24 cellular contexts compared by ENCODE assay signal in the genomic region with DNA sequence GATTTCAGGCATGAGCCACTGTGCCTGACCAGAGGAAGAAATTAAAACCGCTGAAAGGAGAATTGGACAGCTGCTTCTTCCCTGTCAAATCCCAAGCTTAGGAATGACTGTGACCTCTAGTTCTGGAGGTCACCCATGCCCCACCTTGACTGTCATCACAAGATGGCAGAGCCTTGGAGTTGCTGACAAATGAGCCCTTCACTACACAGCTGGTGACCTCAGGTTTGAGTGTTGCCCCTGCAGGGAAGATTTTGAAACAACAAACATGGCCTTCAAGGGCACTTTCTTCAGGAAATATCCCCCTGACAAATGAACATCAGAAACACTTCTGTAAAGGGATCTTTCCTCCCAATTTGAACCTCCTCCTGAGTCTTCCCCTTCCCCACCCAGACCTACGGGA.
"Had no signal": no experiment of that assay in that cellular context is flagged by ENCODE, and none has a peak within 500 bp of the region (broad histone marks: within the 10 kb centered on the region; RNA-seq: fewer than 3 reads in every experiment).

No MANE protein-coding gene starts in this region.

- H3K27me3 Mint-ChIP-seq: activated B cell treated with CpG ODN at 0.5 μM for 24 hours; activated CD4-positive, alpha-beta T cell treated with anti-CD3 and anti-CD28 coated beads for 36 hours; brain; progenitor cell of endocrine pancreas had no signal

- H3K27ac Mint-ChIP-seq: activated B cell treated with CpG ODN at 0.5 μM for 24 hours; activated CD4-positive, alpha-beta T cell treated with anti-CD3 and anti-CD28 coated beads for 36 hours; activated naive CD4-positive, alpha-beta T cell treated with anti-CD3 and anti-CD28 coated beads, Interleukin-2, amount 10 ng/mL, durations not matched to agents 7 days and 5 days; progenitor cell of endocrine pancreas had no signal

- H3K27me3 ChIP-seq: gastroesophageal sphincter, testis had no signal

- H3K36me3 Mint-ChIP-seq: activated naive CD4-positive, alpha-beta T cell treated with anti-CD3 and anti-CD28 coated beads, Interleukin-2, amount 10 ng/mL, durations not matched to agents 7 days and 5 days; brain had no signal

- H3K9me3 Mint-ChIP-seq: activated B cell treated with CpG ODN at 0.5 μM for 24 hours; activated naive CD4-positive, alpha-beta T cell treated with anti-CD3 and anti-CD28 coated beads, Interleukin-2, amount 10 ng/mL, durations not matched to agents 7 days and 5 days; nephron had no signal

- H3K36me3 ChIP-seq: gastroesophageal sphincter had no signal

- H3K4me3 ChIP-seq: gastroesophageal sphincter, testis had no signal

- H3K4me3 Mint-ChIP-seq: activated B cell treated with CpG ODN at 0.5 μM for 24 hours; activated CD4-positive, alpha-beta T cell treated with anti-CD3 and anti-CD28 coated beads for 36 hours; activated naive CD4-positive, alpha-beta T cell treated with anti-CD3 and anti-CD28 coated beads, Interleukin-2, amount 10 ng/mL, durations not matched to agents 7 days and 5 days; brain; nephron had no signal

- H3K4me1 Mint-ChIP-seq: activated B cell treated with CpG ODN at 0.5 μM for 24 hours; activated CD4-positive, alpha-beta T cell treated with anti-CD3 and anti-CD28 coated beads for 36 hours; activated naive CD4-positive, alpha-beta T cell treated with anti-CD3 and anti-CD28 coated beads, Interleukin-2, amount 10 ng/mL, durations not matched to agents 7 days and 5 days had no signal

- ATAC-seq: activated CD4-positive, alpha-beta T cell treated with anti-CD3 and anti-CD28 coated beads for 36 hours; gastroesophageal sphincter; left ventricle myocardium superior had no signal

- H3K27ac ChIP-seq: epithelial cell of prostate, gastroesophageal sphincter, testis had no signal

- H3K9me3 ChIP-seq: gastroesophageal sphincter, testis had no signal

- FAIRE-seq: islet of Langerhans had no signal

- DNase-seq: activated B cell treated with CpG ODN at 0.5 μM for 24 hours; activated CD4-positive, alpha-beta T cell treated with anti-CD3 and anti-CD28 coated beads for 36 hours; activated CD4-positive, alpha-beta T cell treated with anti-CD3 and anti-CD28 coated beads, Interleukin-2, amount 50 U/mL, for 48 hours; activated CD8-positive, alpha-beta memory T cell treated with anti-CD3 and anti-CD28 coated beads, Interleukin-2, amount 50 U/mL, for 48 hours; activated naive CD4-positive, alpha-beta T cell treated with anti-CD3 and anti-CD28 coated beads, Interleukin-2, amount 10 ng/mL, durations not matched to agents 7 days and 5 days; activated T-cell treated with anti-CD3 and anti-CD28 coated beads, Interleukin-2, amount 50 U/mL, for 48 hours; caudate nucleus; cortex of kidney; head of caudate nucleus; hypothalamus; left ventricle myocardium superior; midbrain; retina; stimulated activated CD4-positive, alpha-beta T cell treated with anti-CD3 and anti-CD28 coated beads, Interleukin-4, amount 100 ng/mL, for 1 hour; stimulated activated naive CD4-positive, alpha-beta T cell; T1000; testis; trophoblast cell had no signal

- H3K4me1 ChIP-seq: gastroesophageal sphincter, testis had no signal
